ENCODE assay signal across 1 cellular context in the genomic region with DNA sequence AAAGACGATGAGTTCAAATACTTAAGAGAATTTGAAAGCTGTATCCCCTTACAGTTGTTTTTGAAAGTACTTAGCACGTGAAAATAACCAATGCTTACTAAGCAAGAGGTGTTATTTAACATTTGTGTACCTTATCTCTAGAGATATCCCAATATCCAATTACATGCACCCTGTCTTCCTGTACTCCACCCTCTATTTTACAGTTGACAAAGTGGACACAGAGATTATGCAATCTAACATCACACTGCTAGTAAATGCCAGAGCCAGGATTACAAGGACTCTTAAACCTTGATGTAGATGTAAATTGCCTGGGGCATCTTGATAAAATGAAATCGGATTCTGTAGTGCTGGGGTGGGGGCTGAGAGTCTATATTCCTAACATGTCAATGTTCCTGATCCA.
TF ChIP-seq lines count a peak whose summit lies in the region.

No MANE protein-coding gene starts in this region.

TF ChIP-seq in HepG2, 621 proteins besides CTCF, POLR2A, EP300 and RAD21 (continued from another document and continues in another):
- TF ChIP-seq, protein P1, sequence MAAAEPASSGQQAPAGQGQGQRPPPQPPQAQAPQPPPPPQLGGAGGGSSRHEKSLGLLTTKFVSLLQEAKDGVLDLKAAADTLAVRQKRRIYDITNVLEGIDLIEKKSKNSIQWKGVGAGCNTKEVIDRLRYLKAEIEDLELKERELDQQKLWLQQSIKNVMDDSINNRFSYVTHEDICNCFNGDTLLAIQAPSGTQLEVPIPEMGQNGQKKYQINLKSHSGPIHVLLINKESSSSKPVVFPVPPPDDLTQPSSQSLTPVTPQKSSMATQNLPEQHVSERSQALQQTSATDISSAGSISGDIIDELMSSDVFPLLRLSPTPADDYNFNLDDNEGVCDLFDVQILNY (CRISPR knock-in tag; conservative IDR thresholded peaks at IDR 0.05) = no peak
- TF ChIP-seq CEBPG (CRISPR knock-in tag; IDR thresholded peaks at IDR 0.05) (peak; percentile 94), ZNF335 (CRISPR knock-in tag; IDR thresholded peaks at IDR 0.05) (no peak), ARNT2 (CRISPR knock-in tag; IDR thresholded peaks at IDR 0.05; ENCODE audit: low read depth) (no peak), ZNF670 (CRISPR knock-in tag; IDR thresholded peaks at IDR 0.05; ENCODE audit: borderline replicate concordance) (no peak), SOX5 (CRISPR knock-in tag; IDR thresholded peaks at IDR 0.05; ENCODE audit: borderline replicate concordance) (peak; percentile 51; the same call in 1 of the 2 replicates), ERF (CRISPR knock-in tag; IDR thresholded peaks at IDR 0.05) (no peak), ZNF501 (CRISPR knock-in tag; IDR thresholded peaks at IDR 0.05) (no peak), ZNF253 (CRISPR knock-in tag; IDR thresholded peaks at IDR 0.05; ENCODE audit: borderline replicate concordance) (no peak), ZNF720 (CRISPR knock-in tag; IDR thresholded peaks at IDR 0.05) (no peak), JUND (CRISPR knock-in tag; IDR thresholded peaks at IDR 0.05) (no peak), ZNF34 (CRISPR knock-in tag; IDR thresholded peaks at IDR 0.05; ENCODE audit: borderline replicate concordance) (no peak), ZBTB21 (CRISPR knock-in tag; IDR thresholded peaks at IDR 0.05) (no peak), JUNB (CRISPR knock-in tag; IDR thresholded peaks at IDR 0.05; ENCODE audit: borderline replicate concordance) (no peak), ZKSCAN5 (CRISPR knock-in tag; IDR thresholded peaks at IDR 0.05) (no peak), ZSCAN30 (CRISPR knock-in tag; IDR thresholded peaks at IDR 0.05) (no peak), CBX1 (IDR thresholded peaks at IDR 0.05; ENCODE audit: low read depth) (no peak), ZNF564 (CRISPR knock-in tag; IDR thresholded peaks at IDR 0.05) (no peak), RARA (CRISPR knock-in tag; IDR thresholded peaks at IDR 0.05) (peak; percentile 52), ZNF563 (CRISPR knock-in tag; IDR thresholded peaks at IDR 0.05) (no peak), FOXC1 (CRISPR knock-in tag; IDR thresholded peaks at IDR 0.05; ENCODE audit: borderline replicate concordance) (no peak), ZNF331 (CRISPR knock-in tag; IDR thresholded peaks at IDR 0.05) (peak; percentile 28; the same call in 1 of the 2 replicates), SIN3B (IDR thresholded peaks at IDR 0.05; ENCODE audit: low read length) (no peak), FLYWCH1 (CRISPR knock-in tag; IDR thresholded peaks at IDR 0.05) (no peak), ZNF337 (CRISPR knock-in tag; IDR thresholded peaks at IDR 0.05; ENCODE audit: borderline replicate concordance, low read depth) (no peak), ZNF703 (CRISPR knock-in tag; IDR thresholded peaks at IDR 0.05; ENCODE audit: borderline replicate concordance) (no peak), ZNF629 (CRISPR knock-in tag; conservative IDR thresholded peaks at IDR 0.05) (no peak), STAT5B (CRISPR knock-in tag; IDR thresholded peaks at IDR 0.05) (no peak), KLF9 (CRISPR knock-in tag; IDR thresholded peaks at IDR 0.05; ENCODE audit: low read depth) (no peak), PITX1 (CRISPR knock-in tag; IDR thresholded peaks at IDR 0.05) (0 out of 2 replicates have a peak, but pooled peaks have one; percentile 15), SIX1 (CRISPR knock-in tag; IDR thresholded peaks at IDR 0.05; ENCODE audit: borderline replicate concordance) (peak; percentile 95), SOX6 (IDR thresholded peaks at IDR 0.05) (no peak), SOX6 (CRISPR knock-in tag; IDR thresholded peaks at IDR 0.05) (peak; percentile 76)
- TF ChIP-seq, protein P2, sequence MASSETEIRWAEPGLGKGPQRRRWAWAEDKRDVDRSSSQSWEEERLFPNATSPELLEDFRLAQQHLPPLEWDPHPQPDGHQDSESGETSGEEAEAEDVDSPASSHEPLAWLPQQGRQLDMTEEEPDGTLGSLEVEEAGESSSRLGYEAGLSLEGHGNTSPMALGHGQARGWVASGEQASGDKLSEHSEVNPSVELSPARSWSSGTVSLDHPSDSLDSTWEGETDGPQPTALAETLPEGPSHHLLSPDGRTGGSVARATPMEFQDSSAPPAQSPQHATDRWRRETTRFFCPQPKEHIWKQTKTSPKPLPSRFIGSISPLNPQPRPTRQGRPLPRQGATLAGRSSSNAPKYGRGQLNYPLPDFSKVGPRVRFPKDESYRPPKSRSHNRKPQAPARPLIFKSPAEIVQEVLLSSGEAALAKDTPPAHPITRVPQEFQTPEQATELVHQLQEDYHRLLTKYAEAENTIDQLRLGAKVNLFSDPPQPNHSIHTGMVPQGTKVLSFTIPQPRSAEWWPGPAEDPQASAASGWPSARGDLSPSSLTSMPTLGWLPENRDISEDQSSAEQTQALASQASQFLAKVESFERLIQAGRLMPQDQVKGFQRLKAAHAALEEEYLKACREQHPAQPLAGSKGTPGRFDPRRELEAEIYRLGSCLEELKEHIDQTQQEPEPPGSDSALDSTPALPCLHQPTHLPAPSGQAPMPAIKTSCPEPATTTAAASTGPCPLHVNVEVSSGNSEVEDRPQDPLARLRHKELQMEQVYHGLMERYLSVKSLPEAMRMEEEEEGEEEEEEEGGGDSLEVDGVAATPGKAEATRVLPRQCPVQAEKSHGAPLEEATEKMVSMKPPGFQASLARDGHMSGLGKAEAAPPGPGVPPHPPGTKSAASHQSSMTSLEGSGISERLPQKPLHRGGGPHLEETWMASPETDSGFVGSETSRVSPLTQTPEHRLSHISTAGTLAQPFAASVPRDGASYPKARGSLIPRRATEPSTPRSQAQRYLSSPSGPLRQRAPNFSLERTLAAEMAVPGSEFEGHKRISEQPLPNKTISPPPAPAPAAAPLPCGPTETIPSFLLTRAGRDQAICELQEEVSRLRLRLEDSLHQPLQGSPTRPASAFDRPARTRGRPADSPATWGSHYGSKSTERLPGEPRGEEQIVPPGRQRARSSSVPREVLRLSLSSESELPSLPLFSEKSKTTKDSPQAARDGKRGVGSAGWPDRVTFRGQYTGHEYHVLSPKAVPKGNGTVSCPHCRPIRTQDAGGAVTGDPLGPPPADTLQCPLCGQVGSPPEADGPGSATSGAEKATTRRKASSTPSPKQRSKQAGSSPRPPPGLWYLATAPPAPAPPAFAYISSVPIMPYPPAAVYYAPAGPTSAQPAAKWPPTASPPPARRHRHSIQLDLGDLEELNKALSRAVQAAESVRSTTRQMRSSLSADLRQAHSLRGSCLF (CRISPR knock-in tag; IDR thresholded peaks at IDR 0.05; ENCODE audit: borderline replicate concordance) = no peak
- TF ChIP-seq, protein P3, sequence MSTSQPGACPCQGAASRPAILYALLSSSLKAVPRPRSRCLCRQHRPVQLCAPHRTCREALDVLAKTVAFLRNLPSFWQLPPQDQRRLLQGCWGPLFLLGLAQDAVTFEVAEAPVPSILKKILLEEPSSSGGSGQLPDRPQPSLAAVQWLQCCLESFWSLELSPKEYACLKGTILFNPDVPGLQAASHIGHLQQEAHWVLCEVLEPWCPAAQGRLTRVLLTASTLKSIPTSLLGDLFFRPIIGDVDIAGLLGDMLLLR (CRISPR knock-in tag; IDR thresholded peaks at IDR 0.05) = no peak
- TF ChIP-seq, protein P4, sequence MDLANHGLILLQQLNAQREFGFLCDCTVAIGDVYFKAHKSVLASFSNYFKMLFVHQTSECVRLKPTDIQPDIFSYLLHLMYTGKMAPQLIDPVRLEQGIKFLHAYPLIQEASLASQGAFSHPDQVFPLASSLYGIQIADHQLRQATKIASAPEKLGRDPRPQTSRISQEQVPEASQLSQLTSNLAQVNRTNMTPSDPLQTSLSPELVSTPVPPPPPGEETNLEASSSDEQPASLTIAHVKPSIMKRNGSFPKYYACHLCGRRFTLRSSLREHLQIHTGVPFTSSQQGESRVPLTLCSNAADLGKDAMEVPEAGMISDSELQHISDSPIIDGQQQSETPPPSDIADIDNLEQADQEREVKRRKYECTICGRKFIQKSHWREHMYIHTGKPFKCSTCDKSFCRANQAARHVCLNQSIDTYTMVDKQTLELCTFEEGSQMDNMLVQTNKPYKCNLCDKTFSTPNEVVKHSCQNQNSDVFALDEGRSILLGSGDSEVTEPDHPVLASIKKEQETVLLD (CRISPR knock-in tag; IDR thresholded peaks at IDR 0.05; ENCODE audit: low read depth) = no peak
- TF ChIP-seq, protein P5, sequence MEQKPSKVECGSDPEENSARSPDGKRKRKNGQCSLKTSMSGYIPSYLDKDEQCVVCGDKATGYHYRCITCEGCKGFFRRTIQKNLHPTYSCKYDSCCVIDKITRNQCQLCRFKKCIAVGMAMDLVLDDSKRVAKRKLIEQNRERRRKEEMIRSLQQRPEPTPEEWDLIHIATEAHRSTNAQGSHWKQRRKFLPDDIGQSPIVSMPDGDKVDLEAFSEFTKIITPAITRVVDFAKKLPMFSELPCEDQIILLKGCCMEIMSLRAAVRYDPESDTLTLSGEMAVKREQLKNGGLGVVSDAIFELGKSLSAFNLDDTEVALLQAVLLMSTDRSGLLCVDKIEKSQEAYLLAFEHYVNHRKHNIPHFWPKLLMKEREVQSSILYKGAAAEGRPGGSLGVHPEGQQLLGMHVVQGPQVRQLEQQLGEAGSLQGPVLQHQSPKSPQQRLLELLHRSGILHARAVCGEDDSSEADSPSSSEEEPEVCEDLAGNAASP (CRISPR knock-in tag; IDR thresholded peaks at IDR 0.05; ENCODE audit: borderline replicate concordance) = no peak
- TF ChIP-seq, protein P6, sequence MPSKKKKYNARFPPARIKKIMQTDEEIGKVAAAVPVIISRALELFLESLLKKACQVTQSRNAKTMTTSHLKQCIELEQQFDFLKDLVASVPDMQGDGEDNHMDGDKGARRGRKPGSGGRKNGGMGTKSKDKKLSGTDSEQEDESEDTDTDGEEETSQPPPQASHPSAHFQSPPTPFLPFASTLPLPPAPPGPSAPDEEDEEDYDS (CRISPR knock-in tag; IDR thresholded peaks at IDR 0.05) = no peak
- TF ChIP-seq, protein P7, sequence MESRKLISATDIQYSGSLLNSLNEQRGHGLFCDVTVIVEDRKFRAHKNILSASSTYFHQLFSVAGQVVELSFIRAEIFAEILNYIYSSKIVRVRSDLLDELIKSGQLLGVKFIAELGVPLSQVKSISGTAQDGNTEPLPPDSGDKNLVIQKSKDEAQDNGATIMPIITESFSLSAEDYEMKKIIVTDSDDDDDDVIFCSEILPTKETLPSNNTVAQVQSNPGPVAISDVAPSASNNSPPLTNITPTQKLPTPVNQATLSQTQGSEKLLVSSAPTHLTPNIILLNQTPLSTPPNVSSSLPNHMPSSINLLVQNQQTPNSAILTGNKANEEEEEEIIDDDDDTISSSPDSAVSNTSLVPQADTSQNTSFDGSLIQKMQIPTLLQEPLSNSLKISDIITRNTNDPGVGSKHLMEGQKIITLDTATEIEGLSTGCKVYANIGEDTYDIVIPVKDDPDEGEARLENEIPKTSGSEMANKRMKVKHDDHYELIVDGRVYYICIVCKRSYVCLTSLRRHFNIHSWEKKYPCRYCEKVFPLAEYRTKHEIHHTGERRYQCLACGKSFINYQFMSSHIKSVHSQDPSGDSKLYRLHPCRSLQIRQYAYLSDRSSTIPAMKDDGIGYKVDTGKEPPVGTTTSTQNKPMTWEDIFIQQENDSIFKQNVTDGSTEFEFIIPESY (CRISPR knock-in tag; IDR thresholded peaks at IDR 0.05) = no peak
- TF ChIP-seq, protein P8, sequence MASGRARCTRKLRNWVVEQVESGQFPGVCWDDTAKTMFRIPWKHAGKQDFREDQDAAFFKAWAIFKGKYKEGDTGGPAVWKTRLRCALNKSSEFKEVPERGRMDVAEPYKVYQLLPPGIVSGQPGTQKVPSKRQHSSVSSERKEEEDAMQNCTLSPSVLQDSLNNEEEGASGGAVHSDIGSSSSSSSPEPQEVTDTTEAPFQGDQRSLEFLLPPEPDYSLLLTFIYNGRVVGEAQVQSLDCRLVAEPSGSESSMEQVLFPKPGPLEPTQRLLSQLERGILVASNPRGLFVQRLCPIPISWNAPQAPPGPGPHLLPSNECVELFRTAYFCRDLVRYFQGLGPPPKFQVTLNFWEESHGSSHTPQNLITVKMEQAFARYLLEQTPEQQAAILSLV (CRISPR knock-in tag; IDR thresholded peaks at IDR 0.05; ENCODE audit: borderline replicate concordance) = no peak
- TF ChIP-seq, protein P9, sequence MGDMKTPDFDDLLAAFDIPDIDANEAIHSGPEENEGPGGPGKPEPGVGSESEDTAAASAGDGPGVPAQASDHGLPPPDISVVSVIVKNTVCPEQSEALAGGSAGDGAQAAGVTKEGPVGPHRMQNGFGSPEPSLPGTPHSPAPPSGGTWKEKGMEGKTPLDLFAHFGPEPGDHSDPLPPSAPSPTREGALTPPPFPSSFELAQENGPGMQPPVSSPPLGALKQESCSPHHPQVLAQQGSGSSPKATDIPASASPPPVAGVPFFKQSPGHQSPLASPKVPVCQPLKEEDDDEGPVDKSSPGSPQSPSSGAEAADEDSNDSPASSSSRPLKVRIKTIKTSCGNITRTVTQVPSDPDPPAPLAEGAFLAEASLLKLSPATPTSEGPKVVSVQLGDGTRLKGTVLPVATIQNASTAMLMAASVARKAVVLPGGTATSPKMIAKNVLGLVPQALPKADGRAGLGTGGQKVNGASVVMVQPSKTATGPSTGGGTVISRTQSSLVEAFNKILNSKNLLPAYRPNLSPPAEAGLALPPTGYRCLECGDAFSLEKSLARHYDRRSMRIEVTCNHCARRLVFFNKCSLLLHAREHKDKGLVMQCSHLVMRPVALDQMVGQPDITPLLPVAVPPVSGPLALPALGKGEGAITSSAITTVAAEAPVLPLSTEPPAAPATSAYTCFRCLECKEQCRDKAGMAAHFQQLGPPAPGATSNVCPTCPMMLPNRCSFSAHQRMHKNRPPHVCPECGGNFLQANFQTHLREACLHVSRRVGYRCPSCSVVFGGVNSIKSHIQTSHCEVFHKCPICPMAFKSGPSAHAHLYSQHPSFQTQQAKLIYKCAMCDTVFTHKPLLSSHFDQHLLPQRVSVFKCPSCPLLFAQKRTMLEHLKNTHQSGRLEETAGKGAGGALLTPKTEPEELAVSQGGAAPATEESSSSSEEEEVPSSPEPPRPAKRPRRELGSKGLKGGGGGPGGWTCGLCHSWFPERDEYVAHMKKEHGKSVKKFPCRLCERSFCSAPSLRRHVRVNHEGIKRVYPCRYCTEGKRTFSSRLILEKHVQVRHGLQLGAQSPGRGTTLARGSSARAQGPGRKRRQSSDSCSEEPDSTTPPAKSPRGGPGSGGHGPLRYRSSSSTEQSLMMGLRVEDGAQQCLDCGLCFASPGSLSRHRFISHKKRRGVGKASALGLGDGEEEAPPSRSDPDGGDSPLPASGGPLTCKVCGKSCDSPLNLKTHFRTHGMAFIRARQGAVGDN (CRISPR knock-in tag; IDR thresholded peaks at IDR 0.05) = no peak
- TF ChIP-seq, protein P10, sequence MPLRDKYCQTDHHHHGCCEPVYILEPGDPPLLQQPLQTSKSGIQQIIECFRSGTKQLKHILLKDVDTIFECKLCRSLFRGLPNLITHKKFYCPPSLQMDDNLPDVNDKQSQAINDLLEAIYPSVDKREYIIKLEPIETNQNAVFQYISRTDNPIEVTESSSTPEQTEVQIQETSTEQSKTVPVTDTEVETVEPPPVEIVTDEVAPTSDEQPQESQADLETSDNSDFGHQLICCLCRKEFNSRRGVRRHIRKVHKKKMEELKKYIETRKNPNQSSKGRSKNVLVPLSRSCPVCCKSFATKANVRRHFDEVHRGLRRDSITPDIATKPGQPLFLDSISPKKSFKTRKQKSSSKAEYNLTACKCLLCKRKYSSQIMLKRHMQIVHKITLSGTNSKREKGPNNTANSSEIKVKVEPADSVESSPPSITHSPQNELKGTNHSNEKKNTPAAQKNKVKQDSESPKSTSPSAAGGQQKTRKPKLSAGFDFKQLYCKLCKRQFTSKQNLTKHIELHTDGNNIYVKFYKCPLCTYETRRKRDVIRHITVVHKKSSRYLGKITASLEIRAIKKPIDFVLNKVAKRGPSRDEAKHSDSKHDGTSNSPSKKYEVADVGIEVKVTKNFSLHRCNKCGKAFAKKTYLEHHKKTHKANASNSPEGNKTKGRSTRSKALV (CRISPR knock-in tag; IDR thresholded peaks at IDR 0.05) = no peak
- TF ChIP-seq, protein P11, sequence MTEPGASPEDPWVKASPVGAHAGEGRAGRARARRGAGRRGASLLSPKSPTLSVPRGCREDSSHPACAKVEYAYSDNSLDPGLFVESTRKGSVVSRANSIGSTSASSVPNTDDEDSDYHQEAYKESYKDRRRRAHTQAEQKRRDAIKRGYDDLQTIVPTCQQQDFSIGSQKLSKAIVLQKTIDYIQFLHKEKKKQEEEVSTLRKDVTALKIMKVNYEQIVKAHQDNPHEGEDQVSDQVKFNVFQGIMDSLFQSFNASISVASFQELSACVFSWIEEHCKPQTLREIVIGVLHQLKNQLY (CRISPR knock-in tag; IDR thresholded peaks at IDR 0.05) = peak; percentile 23; the same call in 1 of the 2 replicates
